In the genomic region with DNA sequence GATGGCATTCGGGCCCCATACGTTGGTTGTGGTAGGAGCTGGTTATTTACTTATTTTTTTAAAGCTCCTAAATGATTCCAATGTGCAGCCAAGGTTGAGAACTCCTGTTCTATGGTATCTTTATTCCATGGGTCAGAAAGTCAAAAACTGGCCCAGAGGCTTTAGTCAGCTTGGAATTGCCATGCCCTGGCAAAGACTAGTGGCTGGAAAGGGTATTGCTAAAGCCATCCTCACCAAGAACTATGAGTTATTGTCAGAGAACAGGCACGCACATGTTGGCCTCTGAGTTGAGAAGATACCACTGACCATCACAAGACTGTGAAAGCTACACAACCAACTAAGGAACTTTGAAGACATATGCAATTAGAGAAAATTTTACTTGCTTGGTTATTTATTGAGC, we compare ENCODE assay signal across 21 cellular contexts. TPM values are rescaled to one million over a fixed set of nuclear protein-coding genes. Genes with fewer than 3 reads are reported as not detected.
DNase-seq lines count a peak whose midpoint lies in the region; TF ChIP-seq lines count a peak whose summit lies in the region.
"Had no signal": no experiment of that assay in that cellular context is flagged by ENCODE, and none has a peak within 500 bp of the region (broad histone marks: within the 10 kb centered on the region; RNA-seq: fewer than 3 reads in every experiment).

No MANE protein-coding gene starts in this region.

- TF ChIP-seq CTCF in mammary epithelial cell (conservative IDR thresholded peaks at IDR 0.05 in 1 of 2, IDR thresholded peaks at IDR 0.05 in 1 of 2; ENCODE audit: extremely low read depth in 1 of 2, insufficient read depth in 1 of 2, low read depth in 1 of 2, low read length in 2 of 2), result peak; percentile 22 to 31
- TF ChIP-seq CTCF in breast epithelium (IDR thresholded peaks at IDR 0.05), result no peak
- TF ChIP-seq CTCF in OCI-LY7 (conservative IDR thresholded peaks at IDR 0.05; ENCODE audit: low read length), result peak; percentile 49; the same call in 1 of the 2 replicates
- peak; percentile 24 for TF ChIP-seq CTCF in fibroblast of the aortic adventitia (IDR thresholded peaks at IDR 0.05; ENCODE audit: insufficient read depth, low read length)
- peak in 1 of 6 experiments; percentile 14 for TF ChIP-seq CTCF in esophagus squamous epithelium (IDR thresholded peaks at IDR 0.05)
- no peak for TF ChIP-seq CTCF in transverse colon (IDR thresholded peaks at IDR 0.05)

- H3K36me3 ChIP-seq in mammary epithelial cell (ENCODE audit: insufficient read depth, low read length) (no peaks in the 10 kb centered on the region), breast epithelium (no peaks in the 10 kb centered on the region), OCI-LY7 (ENCODE audit: insufficient read depth, low read length) (no peaks in the 10 kb centered on the region), esophagus squamous epithelium (no peaks in the 10 kb centered on the region), transverse colon (no peaks in the 10 kb centered on the region)

- H3K4me3 ChIP-seq in mammary epithelial cell (replicated peaks in 1 of 3; ENCODE audit: insufficient read depth in 1 of 3, low read depth in 2 of 3, low read length in 3 of 3) (no peak overlapping the region), breast epithelium (no peak overlapping the region), OCI-LY7 (ENCODE audit: low read depth, low read length, poor library complexity, severe bottlenecking) (no peak overlapping the region), fibroblast of the aortic adventitia (ENCODE audit: low read depth, low read length) (no peak overlapping the region), esophagus squamous epithelium (no peak overlapping the region), transverse colon (no peak overlapping the region)

- dilution Hi-C loops in mammary epithelial cell (cut with HindIII; ENCODE audit: low sequenced_read_pairs), result no loop called here

- no peak overlapping the region for H3K27ac Mint-ChIP-seq in activated naive CD8-positive, alpha-beta T cell treated with anti-CD3 and anti-CD28 coated beads for 36 hours
- H3K27ac Mint-ChIP-seq: activated CD4-positive, alpha-beta memory T cell treated with anti-CD3 and anti-CD28 coated beads for 36 hours; effector memory CD8-positive, alpha-beta T cell; naive thymus-derived CD8-positive, alpha-beta T cell; stimulated activated naive CD8-positive, alpha-beta T cell treated with anti-CD3 and anti-CD28 coated beads, Interleukin-15, Interleukin-2, amounts not matched to agents 100 ng/mL and 50 ng/mL, for 24 hours had no signal

- no peak for TF ChIP-seq POLR2A in breast epithelium (IDR thresholded peaks at IDR 0.05)
- no peak for TF ChIP-seq POLR2A in esophagus squamous epithelium (IDR thresholded peaks at IDR 0.05)
- no peak for TF ChIP-seq POLR2A in transverse colon (IDR thresholded peaks at IDR 0.05)

- in situ Hi-C loops in mammary epithelial cell (cut with MboI; ENCODE audit: low sequenced_read_pairs in 2 of 2) (no loop called here), transverse colon (cut with MboI; ENCODE audit: low pct_ligation_motif_present in 1 of 4, low pct_unique_long_range_greater_than_20kb in 1 of 4, low sequenced_read_pairs in 3 of 4) (no loop called here)

- intact Hi-C loops in mammary epithelial cell (cut with micrococcal nuclease), result no loop called here
- intact Hi-C loops in breast epithelium (cut with DNase I; ENCODE audit: low total_unique reads), result no loop called here
- intact Hi-C loops in OCI-LY7 (cut with micrococcal nuclease; ENCODE audit: unreplicated experiment), result no loop called here
- intact Hi-C loops in esophagus squamous epithelium (cut with DNase I), result no loop called here
- intact Hi-C loops in transverse colon (cut with DNase I; ENCODE audit: low total_unique reads), result no loop called here

- H3K79me2 ChIP-seq in mammary epithelial cell (ENCODE audit: insufficient read depth, low read length), result no peaks in the 10 kb centered on the region
- H3K79me2 ChIP-seq in OCI-LY7 (ENCODE audit: insufficient read depth, low read depth, low read length), result no peaks in the 10 kb centered on the region

- H3K4me1 ChIP-seq in mammary epithelial cell (ENCODE audit: insufficient read depth, low read length) (no peaks in the 10 kb centered on the region), breast epithelium (no peaks in the 10 kb centered on the region), OCI-LY7 (ENCODE audit: insufficient read depth, low read length, poor library complexity, severe bottlenecking) (no peaks in the 10 kb centered on the region), esophagus squamous epithelium (no peaks in the 10 kb centered on the region), transverse colon (no peaks in the 10 kb centered on the region)

- no peak overlapping the region for H3K4me3 Mint-ChIP-seq in activated naive CD8-positive, alpha-beta T cell treated with anti-CD3 and anti-CD28 coated beads for 36 hours
- H3K4me3 Mint-ChIP-seq: activated CD4-positive, alpha-beta memory T cell treated with anti-CD3 and anti-CD28 coated beads for 36 hours; central memory CD8-positive, alpha-beta T cell; effector memory CD8-positive, alpha-beta T cell; naive thymus-derived CD8-positive, alpha-beta T cell; stimulated activated naive CD8-positive, alpha-beta T cell treated with anti-CD3 and anti-CD28 coated beads, Interleukin-15, Interleukin-2, amounts not matched to agents 100 ng/mL and 50 ng/mL, for 24 hours had no signal

- no peaks in the 10 kb centered on the region for H3K9me2 ChIP-seq in OCI-LY7 (ENCODE audit: insufficient read depth, low read length)

- H4K20me1 ChIP-seq in mammary epithelial cell (ENCODE audit: insufficient read depth, low read length) (no peaks in the 10 kb centered on the region), OCI-LY7 (ENCODE audit: insufficient read depth, low read length) (no peaks in the 10 kb centered on the region)

- CTCF ChIA-PET in mammary epithelial cell (lab: Charles Lee; ENCODE audit: low non-redundant PET) (no interaction called here), OCI-LY7 (lab: Charles Lee; ENCODE audit: unreplicated experiment) (interaction anchor here (0.7 kb wide), 1 partner anchor 10 kb away, joined by 3 read pairs; no protein-coding TSS in a partner anchor)

- H3K36me3 Mint-ChIP-seq in activated naive CD8-positive, alpha-beta T cell treated with anti-CD3 and anti-CD28 coated beads for 36 hours, result no peaks in the 10 kb centered on the region
- H3K36me3 Mint-ChIP-seq: activated CD4-positive, alpha-beta memory T cell treated with anti-CD3 and anti-CD28 coated beads for 36 hours; naive thymus-derived CD8-positive, alpha-beta T cell had no signal

- H3K27me3 Mint-ChIP-seq in activated naive CD8-positive, alpha-beta T cell treated with anti-CD3 and anti-CD28 coated beads for 36 hours, result peaks cover 3% of the 10 kb centered on the region

- H2AFZ ChIP-seq in mammary epithelial cell (ENCODE audit: low read depth, low read length) (no peak overlapping the region), OCI-LY7 (ENCODE audit: low read length) (no peak overlapping the region)

- H3K27ac ChIP-seq in mammary epithelial cell (ENCODE audit: insufficient read depth, low read depth, low read length) (no peak overlapping the region), breast epithelium (no peak overlapping the region), OCI-LY7 (ENCODE audit: low read depth, low read length, poor library complexity, severe bottlenecking) (no peak overlapping the region), esophagus squamous epithelium (no peak overlapping the region), transverse colon (no peak overlapping the region)

- BruUV-seq in mammary epithelial cell (replicated peaks; lab: Mats Ljungman, UMichigan), result no TSS peak
- BruUV-seq in OCI-LY7 (replicated peaks; lab: Mats Ljungman, UMichigan), result no TSS peak

- H3K9me3 ChIP-seq in mammary epithelial cell (replicated peaks; ENCODE audit: insufficient read depth, low read length), result no peaks in the 10 kb centered on the region
- no peaks in the 10 kb centered on the region for H3K9me3 ChIP-seq in breast epithelium
- no peaks in the 10 kb centered on the region for H3K9me3 ChIP-seq in OCI-LY7 (ENCODE audit: low read length)
- H3K9me3 ChIP-seq in esophagus squamous epithelium, result no peaks in the 10 kb centered on the region
- H3K9me3 ChIP-seq in transverse colon, result no peaks in the 10 kb centered on the region

- H3K9me3 Mint-ChIP-seq in activated naive CD8-positive, alpha-beta T cell treated with anti-CD3 and anti-CD28 coated beads for 36 hours, result no peaks in the 10 kb centered on the region
- H3K9me3 Mint-ChIP-seq: activated CD4-positive, alpha-beta memory T cell treated with anti-CD3 and anti-CD28 coated beads for 36 hours; central memory CD8-positive, alpha-beta T cell; effector memory CD8-positive, alpha-beta T cell; stimulated activated naive CD8-positive, alpha-beta T cell treated with anti-CD3 and anti-CD28 coated beads, Interleukin-15, Interleukin-2, amounts not matched to agents 100 ng/mL and 50 ng/mL, for 24 hours had no signal

- H3K9ac ChIP-seq in mammary epithelial cell (ENCODE audit: insufficient read depth, low read length), result no peak overlapping the region

- POLR2A ChIA-PET in OCI-LY7 (lab: Charles Lee), result interaction anchor here (0.7 kb wide), 1 partner anchor 14 kb away, joined by 3 read pairs; no protein-coding TSS in a partner anchor

- no peaks in the 10 kb centered on the region for H3K27me3 ChIP-seq in mammary epithelial cell (ENCODE audit: insufficient read depth, low read length)
- no peaks in the 10 kb centered on the region for H3K27me3 ChIP-seq in breast epithelium
- H3K27me3 ChIP-seq in esophagus squamous epithelium, result no peaks in the 10 kb centered on the region
- H3K27me3 ChIP-seq in transverse colon, result no peaks in the 10 kb centered on the region

- WGBS in mammary epithelial cell (ENCODE audit: low coverage, missing lambda C conversion rate), result 90% methylated on average over 3 of the region's 3 CpGs
- WGBS in esophagus squamous epithelium, 2 donors, result 77 to 89% methylated on average over 3 of the region's 3 CpGs
- WGBS in transverse colon (ENCODE audit: low coverage in 1 of 2), 2 donors, result 82 to 94% methylated on average over 3 of the region's 3 CpGs

- no peaks in the 10 kb centered on the region for H3K4me1 Mint-ChIP-seq in activated naive CD8-positive, alpha-beta T cell treated with anti-CD3 and anti-CD28 coated beads for 36 hours
- H3K4me1 Mint-ChIP-seq: central memory CD8-positive, alpha-beta T cell; naive thymus-derived CD8-positive, alpha-beta T cell had no signal

- DNase-seq in mammary epithelial cell, result no peak
- no peak for DNase-seq in breast epithelium (ENCODE audit: low spot score in 2 of 2)
- no peak for DNase-seq in OCI-LY7 (ENCODE audit: low spot score)
- DNase-seq in fibroblast of the aortic adventitia (ENCODE audit: low read depth), result no peak
- DNase-seq in NCI-H1105 treated with DMSO at 0.1 percent for 48 hours (lab: John Stamatoyannopoulos, UW), result no peak
- DNase-seq in esophagus squamous epithelium (lab: John Stamatoyannopoulos, UW), result no peak
- DNase-seq in activated naive CD8-positive, alpha-beta T cell treated with anti-CD3 and anti-CD28 coated beads for 36 hours, result no peak
- no peak for DNase-seq in transverse colon
- DNase-seq: ACHN; activated CD4-positive, alpha-beta memory T cell treated with anti-CD3 and anti-CD28 coated beads for 36 hours; effector memory CD8-positive, alpha-beta T cell; naive thymus-derived CD8-positive, alpha-beta T cell; NCI-H526 treated with DMSO at 0.1 percent for 48 hours; stimulated activated CD4-positive, alpha-beta T cell treated with anti-CD3 and anti-CD28 coated beads, Interleukin-15, amount 100 ng/mL, for 24 hours; SW 1271 had no signal

- no peak for TF ChIP-seq EP300 in transverse colon (IDR thresholded peaks at IDR 0.05; ENCODE audit: low read depth)

- H3K4me2 ChIP-seq in mammary epithelial cell (ENCODE audit: insufficient read depth, low read depth, low read length), result no peak overlapping the region
- H3K4me2 ChIP-seq in OCI-LY7 (ENCODE audit: low read length), result no peak overlapping the region

RNA-seq across cellular contexts. Expression of gene ACMSD, which starts 47.9 kb away (rescaled TPM):
- total RNA-seq in mammary epithelial cell (under 1 TPM in 1 of 2 donors, not detected in 1; 0.33 TPM), breast epithelium (under 1 TPM in 1 of 3 donors, not detected in 2; 0.59 TPM), OCI-LY7 (2022) (not detected in 2 replicates), fibroblast of the aortic adventitia (ENCODE audit: low replicate concordance) (not detected in 2 replicates), esophagus squamous epithelium (not detected), transverse colon (not detected)
- not detected for polyA plus RNA-seq in mammary epithelial cell
- not detected for polyA minus RNA-seq in mammary epithelial cell
- total RNA-seq in OCI-LY7 (2014; rRNA removed; shearing (Covaris generic)), result not detected in 2 replicates
- not detected for total RNA-seq in activated naive CD8-positive, alpha-beta T cell treated with anti-CD3 and anti-CD28 coated beads for 36 hours
- total RNA-seq: activated CD4-positive, alpha-beta memory T cell treated with anti-CD3 and anti-CD28 coated beads for 36 hours; lung microvascular endothelial cell; naive thymus-derived CD8-positive, alpha-beta T cell; pulmonary artery endothelial cell; RPMI7951; urinary bladder had no signal
- polyA plus RNA-seq: naive thymus-derived CD8-positive, alpha-beta T cell; urinary bladder had no signal

Comparison
In these comparisons a context has a peak if more than half of its experiments do, and no peak if none do; other contexts are left out.
1. CTCF ChIP-seq: peak in mammary epithelial cell (2 of 2), OCI-LY7 (single experiment) and fibroblast of the aortic adventitia (single experiment); none in breast epithelium (0 of 3) and transverse colon (0 of 5).